ENCODE assay signal across 8 cellular contexts in genomic region chrX:15471016-15471415, GRCh38. TPM values are rescaled to one million over a fixed set of nuclear protein-coding genes. Genes with fewer than 3 reads are reported as not detected.
DNase-seq lines count a peak whose midpoint lies in the region; ATAC-seq and TF ChIP-seq lines count a peak whose summit lies in the region.

No MANE protein-coding gene starts in this region.

- TF ChIP-seq POLR2A in IMR-90 (IDR thresholded peaks at IDR 0.05; ENCODE audit: low read depth, low read length) = no peak

- in situ Hi-C loops in IMR-90 (cut with MboI; ENCODE audit: low sequenced_read_pairs) = no loop called here
- in situ Hi-C loops in SK-MEL-5 (cut with HindIII; ENCODE audit: low pct_unique_long_range_greater_than_20kb, low sequenced_read_pairs) = no loop called here

- no peak overlapping the region for H3K4me3 Mint-ChIP-seq in CD4-positive, alpha-beta memory T cell

- H3K27ac Mint-ChIP-seq in CD4-positive, alpha-beta memory T cell = no peak overlapping the region
- no peak overlapping the region for H3K27ac Mint-ChIP-seq in activated naive CD4-positive, alpha-beta T cell treated with anti-CD3 and anti-CD28 coated beads, Interleukin-2, amount 50 U/mL, for 72 hours

- H3K27me3 Mint-ChIP-seq in CD4-positive, alpha-beta memory T cell = peaks cover 0 to 1% of the 10 kb centered on the region in 2 donors

- H2BK15ac ChIP-seq in IMR-90 (ENCODE audit: low read depth, low read length) = no peak overlapping the region

- H3K9ac ChIP-seq in IMR-90 (ENCODE audit: low read depth, low read length) = no peak overlapping the region

- no peak overlapping the region for H3K4me2 ChIP-seq in IMR-90 (ENCODE audit: low read depth, low read length)

- no peaks in the 10 kb centered on the region for H3K9me3 Mint-ChIP-seq in CD4-positive, alpha-beta memory T cell
- H3K9me3 Mint-ChIP-seq in activated naive CD4-positive, alpha-beta T cell treated with anti-CD3 and anti-CD28 coated beads, Interleukin-2, amount 50 U/mL, for 72 hours = no peaks in the 10 kb centered on the region

- no peak overlapping the region for H4K8ac ChIP-seq in IMR-90 (ENCODE audit: low read depth in 2 of 2, low read length in 2 of 2)

- H2AK9ac ChIP-seq in IMR-90 (replicated peaks; ENCODE audit: low read depth, low read length, poor library complexity) = no peak overlapping the region

- no peak overlapping the region for H2BK5ac ChIP-seq in IMR-90 (ENCODE audit: low read depth, low read length, poor library complexity, severe bottlenecking)

- H3K23ac ChIP-seq in IMR-90 (ENCODE audit: low read depth, low read length) = no peak overlapping the region

- POLR2A ChIA-PET in CD4-positive, alpha-beta memory T cell (lab: Charles Lee; ENCODE audit: partially characterized antibody) = no interaction called here
- POLR2A ChIA-PET in IMR-90 (lab: Charles Lee; ENCODE audit: unreplicated experiment) = no interaction called here

- peak; percentile 81 for TF ChIP-seq CTCF in IMR-90 (conservative IDR thresholded peaks at IDR 0.05; ENCODE audit: low read depth, low read length)
- peak; percentile 65 for TF ChIP-seq CTCF in psoas muscle (IDR thresholded peaks at IDR 0.05)

- H3K4me1 ChIP-seq in CD4-positive, alpha-beta memory T cell (ENCODE audit: insufficient read depth, low read length) = no peaks in the 10 kb centered on the region
- H3K4me1 ChIP-seq in IMR-90 (ENCODE audit: control insufficient read depth, insufficient read depth, low read length) (peaks cover 2% of the 10 kb centered on the region), psoas muscle (no peaks in the 10 kb centered on the region)

- CTCF ChIA-PET in CD4-positive, alpha-beta memory T cell (lab: Charles Lee; ENCODE audit: partially characterized antibody) = interaction anchor here (0.8 to 1.0 kb wide), 3 partner anchors 10 to 1232 kb away, joined by 3 read pairs; no protein-coding TSS in a partner anchor
- CTCF ChIA-PET in IMR-90 (lab: Yijun Ruan, JAX) = interaction anchor here (0.6 kb wide), 1 partner anchor 89 kb away, joined by 3 read pairs; no protein-coding TSS in a partner anchor

- no peak overlapping the region for H3K4me3 ChIP-seq in CD4-positive, alpha-beta memory T cell (ENCODE audit: low read length in 2 of 2)
- H3K4me3 ChIP-seq in IMR-90 (ENCODE audit: insufficient read depth, low read depth, low read length) = no peak overlapping the region
- H3K4me3 ChIP-seq in psoas muscle = no peak overlapping the region

- H2AFZ ChIP-seq in IMR-90 (replicated peaks; ENCODE audit: low read length, poor library complexity) = no peak overlapping the region

- no peaks in the 10 kb centered on the region for H3K27me3 ChIP-seq in CD4-positive, alpha-beta memory T cell (ENCODE audit: insufficient read depth, low read length)
- H3K27me3 ChIP-seq in IMR-90 (ENCODE audit: control insufficient read depth, insufficient read depth, low read length) = peaks cover 2% of the 10 kb centered on the region
- H3K27me3 ChIP-seq in psoas muscle (ENCODE audit: insufficient read depth in 3 of 3, low read length in 2 of 3) = no peaks in the 10 kb centered on the region

- H2BK20ac ChIP-seq in IMR-90 (ENCODE audit: low read depth, low read length) = no peak overlapping the region

- WGBS in IMR-90 (ENCODE audit: extremely low coverage in 2 of 2, insufficient read length in 1 of 2), 2 experiments = no CpG with 5 or more reads among the region's 3 CpGs
- WGBS in psoas muscle, 3 donors = 23 to 64% (median 43%) methylated on average over 3 of the region's 3 CpGs

- peak; percentile 73 for TF ChIP-seq RAD21 in IMR-90 (IDR thresholded peaks at IDR 0.05; ENCODE audit: low read length)

- H3K79me1 ChIP-seq in IMR-90 (ENCODE audit: low read depth in 1 of 2, low read length in 2 of 2) = no peaks in the 10 kb centered on the region

- no peaks in the 10 kb centered on the region for H3K36me3 Mint-ChIP-seq in CD4-positive, alpha-beta memory T cell
- H3K36me3 Mint-ChIP-seq in activated naive CD4-positive, alpha-beta T cell treated with anti-CD3 and anti-CD28 coated beads, Interleukin-2, amount 50 U/mL, for 72 hours = no peaks in the 10 kb centered on the region

- H2AK5ac ChIP-seq in IMR-90 (ENCODE audit: low read depth, low read length) = no peak overlapping the region

- H4K91ac ChIP-seq in IMR-90 (ENCODE audit: insufficient read depth, low read depth, low read length) = no peak overlapping the region

- no peak overlapping the region for H3K56ac ChIP-seq in IMR-90 (ENCODE audit: extremely low read depth, insufficient read depth, low read length)

- no TSS peak for BruUV-seq in IMR-90 (replicated peaks; lab: Mats Ljungman, UMichigan)

- H4K20me1 ChIP-seq in IMR-90 (ENCODE audit: insufficient read depth, low read length) = no peaks in the 10 kb centered on the region

- no peaks in the 10 kb centered on the region for H3K36me3 ChIP-seq in CD4-positive, alpha-beta memory T cell (ENCODE audit: insufficient read depth, low read length)
- H3K36me3 ChIP-seq in IMR-90 (ENCODE audit: control insufficient read depth, insufficient read depth, low read length) (no peaks in the 10 kb centered on the region), psoas muscle (ENCODE audit: insufficient read depth in 1 of 2, low read depth in 1 of 2) (peaks cover 0 to 4% of the 10 kb centered on the region in 2 donors)

- no peaks in the 10 kb centered on the region for H3K9me1 ChIP-seq in IMR-90 (ENCODE audit: insufficient read depth, low read length)

- no peaks in the 10 kb centered on the region for H3K9me3 ChIP-seq in CD4-positive, alpha-beta memory T cell (ENCODE audit: control insufficient read depth in 1 of 2, low read length in 2 of 2)
- H3K9me3 ChIP-seq in IMR-90 (ENCODE audit: control insufficient read depth, insufficient read depth, low read length) (no peaks in the 10 kb centered on the region), psoas muscle (no peaks in the 10 kb centered on the region)

- dilution Hi-C loops in IMR-90 (cut with HindIII; ENCODE audit: low sequenced_read_pairs, unreplicated experiment) = no loop called here

- ATAC-seq in GM19455 (IDR thresholded peaks at IDR 0.05; ENCODE audit: unreplicated experiment) (peak; percentile 77), IMR-90 (ENCODE audit: low read depth) (peak; percentile 83), psoas muscle (peak; percentile 65 to 91 (median 79)), GM18873 (IDR thresholded peaks at IDR 0.05; ENCODE audit: low FRiP score, unreplicated experiment) (no peak)
- ATAC-seq in activated naive CD4-positive, alpha-beta T cell treated with anti-CD3 and anti-CD28 coated beads, Interleukin-2, amount 50 U/mL, for 72 hours = peak; percentile 73 to 77

- H3K14ac ChIP-seq in IMR-90 (replicated peaks; ENCODE audit: low read depth, low read length) = no peak overlapping the region

- no peak overlapping the region for H4K5ac ChIP-seq in IMR-90 (ENCODE audit: low read depth, low read length)

- H2BK120ac ChIP-seq in IMR-90 (ENCODE audit: low read depth, low read length) = no peak overlapping the region

- H3K4ac ChIP-seq in IMR-90 (ENCODE audit: low read depth, low read length) = no peak overlapping the region

- no peak overlapping the region for H3K18ac ChIP-seq in IMR-90 (ENCODE audit: low read depth, low read length)

- no peak overlapping the region for H3K27ac ChIP-seq in CD4-positive, alpha-beta memory T cell (ENCODE audit: low read depth, low read length)
- H3K27ac ChIP-seq in IMR-90 (ENCODE audit: insufficient read depth, low read length) (no peak overlapping the region), psoas muscle (peak overlapping the region; percentile 1)

- DNase-seq in CD4-positive, alpha-beta memory T cell = peak; percentile 42 to 50 (median 50)
- peak; percentile 65 for DNase-seq in IMR-90
- peak; percentile 84 for DNase-seq in SK-MEL-5 (ENCODE audit: low read depth, low spot score)
- DNase-seq in activated naive CD4-positive, alpha-beta T cell treated with anti-CD3 and anti-CD28 coated beads, Interleukin-2, amount 50 U/mL, for 72 hours (ENCODE audit: low spot score in 2 of 2) = peak in 1 of 2 donors; percentile 40
- DNase-seq in head of caudate nucleus = peak in 41 of 42 donors; percentile 10 to 84 (median 63)
- DNase-seq in psoas muscle = peak; percentile 46 to 77

- H3K4me1 Mint-ChIP-seq in CD4-positive, alpha-beta memory T cell = peaks cover 0 to 1% (median 0%) of the 10 kb centered on the region in 4 donors

- intact Hi-C loops in CD4-positive, alpha-beta memory T cell (cut with micrococcal nuclease) = no loop called here
- intact Hi-C loops in IMR-90 (cut with micrococcal nuclease) = loop anchor here (1.0 to 10.0 kb wide), 3 partner anchors 94 to 1224 kb away; no protein-coding TSS in a partner anchor
- intact Hi-C loops in head of caudate nucleus (cut with DNase I) = no loop called here
- intact Hi-C loops in psoas muscle (cut with DNase I) = no loop called here

TF ChIP-seq in IMR-90, 13 proteins besides CTCF, POLR2A, EP300 and RAD21 (continues in another document):
- TF ChIP-seq RCOR1 (IDR thresholded peaks at IDR 0.05; ENCODE audit: insufficient replicate concordance, low read length) = no peak
- no peak for TF ChIP-seq MXI1 (IDR thresholded peaks at IDR 0.05; ENCODE audit: borderline replicate concordance, low read depth, low read length)

RNA-seq across cellular contexts. Expression of gene PIR, which starts 22.1 kb away (rescaled TPM):
- under 1 TPM in 1 of 2 experiments, not detected in 1; 0.53 TPM for total RNA-seq in CD4-positive, alpha-beta memory T cell
- not detected for polyA plus RNA-seq in CD4-positive, alpha-beta memory T cell
- 5.7 and 5.8 TPM in 2 replicates for total RNA-seq in IMR-90 (2012; rRNA removed)
- polyA plus RNA-seq in IMR-90 (2012; rRNA removed) = 7.3 and 8.7 TPM in 2 replicates
- 3.8 and 7.4 TPM in 2 replicates for polyA plus RNA-seq in IMR-90 (2012; cell fraction: cytosol; rRNA removed)
- polyA plus RNA-seq in IMR-90 (2012; cell fraction: nucleus; rRNA removed; ENCODE audit: low replicate concordance) = 1.8 and 6.8 TPM in 2 replicates
- total RNA-seq in SK-MEL-5 (2014; rRNA removed; shearing (Covaris generic)) = 333 and 344 TPM in 2 replicates
- polyA plus RNA-seq in SK-MEL-5 (2015; cell fraction: cytosol; rRNA removed) = 230 TPM in 2 replicates
- polyA plus RNA-seq in SK-MEL-5 (2015; cell fraction: nucleus; rRNA removed) = 185 and 187 TPM in 2 replicates
- 1 to 10 TPM; 4.6 to 4.7 TPM for total RNA-seq in activated naive CD4-positive, alpha-beta T cell treated with anti-CD3 and anti-CD28 coated beads, Interleukin-2, amount 50 U/mL, for 72 hours
- 10 to 100 TPM in 2 of 4 donors, 1 to 10 TPM in 2; 9.6 to 14.9 (median 12.3) TPM for total RNA-seq in psoas muscle
- 10 to 100 TPM; 11.0 to 25.1 (median 14.3) TPM for polyA plus RNA-seq in psoas muscle

RNA-seq across cellular contexts. Expression of gene BMX, which starts 29.6 kb away (rescaled TPM):
- total RNA-seq in CD4-positive, alpha-beta memory T cell = not detected
- polyA plus RNA-seq in CD4-positive, alpha-beta memory T cell = not detected
- total RNA-seq in IMR-90 (2012; rRNA removed) (not detected in 2 replicates), psoas muscle (1 to 10 TPM in 1 of 4 donors, under 1 TPM in 3; 0.47 to 1.2 (median 0.65) TPM)
- polyA plus RNA-seq in IMR-90 (2012; rRNA removed) (not detected in 2 replicates), psoas muscle (under 1 TPM; 0.39 to 0.91 (median 0.56) TPM)
- not detected in 2 replicates for polyA plus RNA-seq in IMR-90 (2012; cell fraction: cytosol; rRNA removed)
- not detected in 2 replicates for polyA plus RNA-seq in IMR-90 (2012; cell fraction: nucleus; rRNA removed; ENCODE audit: low replicate concordance)
- 0.32 and 0.40 TPM in 2 replicates for total RNA-seq in SK-MEL-5 (2014; rRNA removed; shearing (Covaris generic))
- polyA plus RNA-seq in SK-MEL-5 (2015; cell fraction: cytosol; rRNA removed) = 0.18 and 0.32 TPM in 2 replicates
- polyA plus RNA-seq in SK-MEL-5 (2015; cell fraction: nucleus; rRNA removed) = 0.65 TPM in 1 of 2 replicates, not detected in the other
- total RNA-seq in activated naive CD4-positive, alpha-beta T cell treated with anti-CD3 and anti-CD28 coated beads, Interleukin-2, amount 50 U/mL, for 72 hours = not detected

Comparison
In these comparisons a context has a peak if more than half of its experiments do, and no peak if none do; other contexts are left out.
1. RNA of gene PIR, which starts 22.1 kb away (total RNA-seq): 333 to 344 TPM in SK-MEL-5; 9.6 to 14.9 TPM in psoas muscle, 5.7 to 5.8 TPM in IMR-90, 4.6 to 4.7 TPM in activated naive CD4-positive, alpha-beta T cell treated with anti-CD3 and anti-CD28 coated beads, Interleukin-2, amount 50 U/mL, for 72 hours and 0.53 TPM in CD4-positive, alpha-beta memory T cell; every median in the first group is over 10 times any median in the second.